ENCODE assay signal across 10 cellular contexts in the genomic region with DNA sequence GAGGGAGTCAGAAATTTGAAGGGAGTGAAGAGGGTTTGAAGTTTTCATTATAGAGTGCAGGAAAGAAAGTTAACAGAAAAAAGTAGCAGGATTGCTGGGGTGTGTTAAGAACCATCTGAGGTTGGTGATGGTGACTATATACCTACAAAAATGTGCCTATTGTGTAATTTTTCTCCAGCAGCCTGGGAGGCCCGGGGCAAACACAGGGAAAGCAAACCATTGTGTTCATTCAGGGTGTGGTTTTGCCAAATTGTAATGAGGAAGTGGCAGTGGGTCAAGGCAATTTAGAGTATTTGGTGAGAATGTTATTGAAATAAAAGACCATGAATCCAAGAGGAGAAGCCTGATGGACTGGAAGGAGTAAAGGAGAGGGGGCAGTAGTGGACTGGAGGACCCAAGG. TPM values are rescaled to one million over a fixed set of nuclear protein-coding genes. Genes with fewer than 3 reads are reported as not detected.
A peak's percentile ranks its signal among the peaks of the same experiment; 100 is the strongest.
DNase-seq lines count a peak whose midpoint lies in the region; ATAC-seq lines count a peak whose summit lies in the region.
"Had no signal": no experiment of that assay in that cellular context is flagged by ENCODE, and none has a peak within 500 bp of the region (broad histone marks: within the 10 kb centered on the region; RNA-seq: fewer than 3 reads in every experiment).

No MANE protein-coding gene starts in this region.

- ATAC-seq in GM21786 (IDR thresholded peaks at IDR 0.05; ENCODE audit: unreplicated experiment) = no peak
- ATAC-seq in GM18517 (IDR thresholded peaks at IDR 0.05; ENCODE audit: unreplicated experiment) = no peak

- DNase-seq in HPDE6-E6E7 (ENCODE audit: extremely low spot score) (peak; percentile 27), SKM-1 treated with dmso at 0.1 percent for 144 hours (lab: John Stamatoyannopoulos, UW; ENCODE audit: unreplicated experiment) (peak; percentile 58), fibroblast of the conjunctiva (ENCODE audit: low read depth) (peak; percentile 47), stromal cell of bone marrow (ENCODE audit: low read depth) (peak; percentile 57), DMS114 treated with DMSO at 0.1 percent for 48 hours (lab: John Stamatoyannopoulos, UW; ENCODE audit: unreplicated experiment) (no peak), ureter (ENCODE audit: low spot score) (no peak)
- DNase-seq: erythroblast, WERI-Rb-1 had no signal

RNA-seq across cellular contexts. Expression of gene SUCLA2, which starts 8.2 kb away (rescaled TPM):
- total RNA-seq in ureter = 37.0 TPM

RNA-seq across cellular contexts. Expression of gene NUDT15, which starts 28.2 kb away (rescaled TPM):
- total RNA-seq in ureter = 13.2 TPM

Comparison
In these comparisons a context has a peak if more than half of its experiments do, and no peak if none do; other contexts are left out.
1. DNase-seq: peak in HPDE6-E6E7 (single experiment), SKM-1 treated with dmso at 0.1 percent for 144 hours (single experiment), fibroblast of the conjunctiva (single experiment) and stromal cell of bone marrow (single experiment); none in DMS114 treated with DMSO at 0.1 percent for 48 hours (single experiment) and ureter (single experiment).